Comparison of ENCODE assay signal across 8 cellular contexts in genomic region chr20:36754656-36755222, GRCh38. TPM values are rescaled to one million over a fixed set of nuclear protein-coding genes. Genes with fewer than 3 reads are reported as not detected.
DNase-seq lines count a peak whose midpoint lies in the region; ATAC-seq and TF ChIP-seq lines count a peak whose summit lies in the region.

No MANE protein-coding gene starts in this region.

- H3K27me3 ChIP-seq in breast epithelium, result no peaks in the 10 kb centered on the region

- no peak overlapping the region for H3K27ac Mint-ChIP-seq in T-helper 2 cell treated with Interferon-gamma antibody and Interleukin-4, amounts not matched to agents 5 μg/mL and 100 μg/mL, for 36 hours
- H3K27ac Mint-ChIP-seq in T-cell, result peak overlapping the region in 1 of 2 donors; percentile 52

- TF ChIP-seq POLR2A in breast epithelium (IDR thresholded peaks at IDR 0.05), result no peak

- no peaks in the 10 kb centered on the region for H3K4me1 ChIP-seq in breast epithelium

- no peak overlapping the region for H3K4me3 ChIP-seq in breast epithelium

- H3K4me1 Mint-ChIP-seq in T-helper 2 cell treated with Interferon-gamma antibody and Interleukin-4, amounts not matched to agents 5 μg/mL and 100 μg/mL, for 36 hours (ENCODE audit: low read depth), result peaks cover 6% of the 10 kb centered on the region
- peaks cover 0 to 6% (median 0%) of the 10 kb centered on the region in 3 donors for H3K4me1 Mint-ChIP-seq in T-cell

- no peak overlapping the region for H3K27ac ChIP-seq in breast epithelium

- H3K27me3 Mint-ChIP-seq in T-helper 2 cell treated with Interferon-gamma antibody and Interleukin-4, amounts not matched to agents 5 μg/mL and 100 μg/mL, for 36 hours (ENCODE audit: low read depth), result no peaks in the 10 kb centered on the region
- no peaks in the 10 kb centered on the region for H3K27me3 Mint-ChIP-seq in T-cell

- ATAC-seq in T-cell (replicated peaks in 1 of 4) (peak; percentile 71 to 82 (median 77)), HG03521 (IDR thresholded peaks at IDR 0.05; ENCODE audit: unreplicated experiment) (no peak)

- H3K36me3 Mint-ChIP-seq in T-helper 2 cell treated with Interferon-gamma antibody and Interleukin-4, amounts not matched to agents 5 μg/mL and 100 μg/mL, for 36 hours (ENCODE audit: low read depth), result peaks cover 39% of the 10 kb centered on the region
- H3K36me3 Mint-ChIP-seq in T-cell, result peaks cover 23% of the 10 kb centered on the region

- TF ChIP-seq CTCF in breast epithelium (IDR thresholded peaks at IDR 0.05), result peak in 2 of 3 donors; percentile 44 to 61

- DNase-seq in T-helper 2 cell (peak in 3 of 5 experiments; percentile 7 to 60 (median 15)), NCI-H1105 (lab: John Stamatoyannopoulos, UW) (peak; percentile 38), T-cell (peak in 24 of 34 experiments; percentile 9 to 47 (median 26)), breast epithelium (ENCODE audit: low spot score in 2 of 2) (peak in 1 of 2 donors; percentile 25), islet precursor cell (peak; percentile 82)
- no peak for DNase-seq in T-helper 2 cell treated with Interferon-gamma antibody and Interleukin-4, amounts not matched to agents 5 μg/mL and 100 μg/mL, for 36 hours (ENCODE audit: low spot score)
- peak; percentile 10 to 41 for DNase-seq in stimulated activated CD4-positive, alpha-beta T cell treated with anti-CD3 and anti-CD28 coated beads, Interleukin-2, amount 100 ng/mL, for 24 hours

- POLR2A ChIA-PET in T-cell (lab: Charles Lee), result interaction anchor here (0.5 to 0.6 kb wide), 3 partner anchors 82 to 230 kb away, joined by 4 to 7 read pairs (median 7); no protein-coding TSS in a partner anchor

- intact Hi-C loops in breast epithelium (cut with DNase I; ENCODE audit: low total_unique reads), result no loop called here

- CTCF ChIA-PET in T-cell (lab: Charles Lee), result interaction anchor here (0.5 to 2.2 kb wide), 25 partner anchors 9 to 762 kb away, joined by 3 to 16 read pairs (median 4); partner anchors contain the start of genes DSN1 (in 2 of the 2), NDRG3 (in 1 of the 2), RAB5IF (in 1 of the 2) and SLA2 (in 1 of the 2)

- H3K36me3 ChIP-seq in breast epithelium, result no peaks in the 10 kb centered on the region

- no peak overlapping the region for H3K4me3 Mint-ChIP-seq in T-helper 2 cell treated with Interferon-gamma antibody and Interleukin-4, amounts not matched to agents 5 μg/mL and 100 μg/mL, for 36 hours
- H3K4me3 Mint-ChIP-seq in T-cell, result no peak overlapping the region

- H3K9me3 Mint-ChIP-seq in T-helper 2 cell treated with Interferon-gamma antibody and Interleukin-4, amounts not matched to agents 5 μg/mL and 100 μg/mL, for 36 hours, result no peaks in the 10 kb centered on the region
- no peaks in the 10 kb centered on the region for H3K9me3 Mint-ChIP-seq in T-cell

- no peaks in the 10 kb centered on the region for H3K9me3 ChIP-seq in breast epithelium

RNA-seq across cellular contexts. Expression of gene NDRG3, which starts 8.8 kb away (rescaled TPM):
- total RNA-seq in T-cell (10 to 100 TPM; 25.8 to 29.5 (median 28.3) TPM), breast epithelium (10 to 100 TPM; 18.7 to 24.7 (median 22.9) TPM)

RNA-seq across cellular contexts. Expression of gene DSN1, which starts 18.8 kb away (rescaled TPM):
- total RNA-seq in T-cell, result 10 to 100 TPM; 10.1 to 13.6 (median 11.1) TPM
- 10 to 100 TPM in 2 of 3 donors, 1 to 10 TPM in 1; 6.9 to 13.1 (median 11.9) TPM for total RNA-seq in breast epithelium
